10 cellular contexts compared by ENCODE assay signal in the genomic region with DNA sequence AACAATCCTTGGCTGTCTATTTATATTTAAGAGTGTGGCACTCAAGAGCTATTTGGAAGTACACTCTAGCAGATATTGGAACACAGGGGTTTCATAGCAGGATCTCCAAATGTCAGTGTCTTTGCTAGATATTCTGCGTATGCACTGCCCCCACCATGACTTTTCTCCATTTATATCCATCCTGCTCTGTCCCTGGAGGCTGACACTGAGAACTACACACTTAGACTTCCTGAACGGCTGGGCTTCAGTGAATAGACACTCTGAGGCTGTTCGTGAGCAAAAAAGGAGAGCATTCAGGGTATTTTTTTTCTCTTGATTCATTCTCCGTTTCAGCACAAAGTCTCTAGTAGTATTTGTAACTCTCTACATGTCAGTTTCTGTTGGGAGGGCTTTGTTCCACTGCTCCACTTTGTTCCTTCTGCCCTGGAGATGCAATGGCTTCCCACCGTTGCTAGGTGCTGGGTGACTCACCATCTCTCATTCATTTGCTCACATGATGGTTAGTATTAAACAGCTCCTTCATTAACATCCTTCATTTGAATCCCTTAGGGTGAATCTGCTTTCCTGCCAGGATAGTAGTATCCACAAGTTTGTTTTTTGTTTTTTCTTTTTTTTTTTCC.
A peak's percentile ranks its signal among the peaks of the same experiment; 100 is the strongest.
DNase-seq lines count a peak whose midpoint lies in the region; ATAC-seq and TF ChIP-seq lines count a peak whose summit lies in the region.
"Had no signal": no experiment of that assay in that cellular context is flagged by ENCODE, and none has a peak within 500 bp of the region (broad histone marks: within the 10 kb centered on the region; RNA-seq: fewer than 3 reads in every experiment).

No MANE protein-coding gene starts in this region.

- WGBS in prostate gland, result 74% methylated on average over 5 of the region's 5 CpGs

- TF ChIP-seq CTCF in fibroblast of pulmonary artery (IDR thresholded peaks at IDR 0.05; ENCODE audit: low read length, missing control alignments) (peak; percentile 16), foreskin fibroblast (IDR thresholded peaks at IDR 0.05; ENCODE audit: low read depth, low read length) (no peak), prostate gland (IDR thresholded peaks at IDR 0.05) (no peak)

- in situ Hi-C loops in ACHN (cut with HindIII; ENCODE audit: low pct_ligation_motif_present, low pct_unique_long_range_greater_than_20kb, low sequenced_read_pairs), result no loop called here

- no peak overlapping the region for H3K27ac ChIP-seq in prostate gland
- H3K27ac ChIP-seq: gastrocnemius medialis, uterus had no signal

- DNase-seq in ACHN (peak; percentile 53), H4 (ENCODE audit: low spot score) (peak; percentile 62), OCI-M1 (lab: John Stamatoyannopoulos, UW) (peak; percentile 26), fibroblast of pulmonary artery (ENCODE audit: low read depth) (peak; percentile 18), amniotic stem cell (lab: John Stamatoyannopoulos, UW) (no peak), foreskin fibroblast (no peak), prostate gland (ENCODE audit: low spot score) (no peak)
- DNase-seq: gastrocnemius medialis, uterus had no signal

- no peaks in the 10 kb centered on the region for H3K9me3 ChIP-seq in prostate gland
- H3K9me3 ChIP-seq: gastrocnemius medialis, uterus had no signal

- H3K4me3 ChIP-seq in fibroblast of pulmonary artery (replicated peaks; ENCODE audit: low read depth, low read length) (no peak overlapping the region), foreskin fibroblast (ENCODE audit: low read depth in 1 of 2, low read length in 2 of 2) (no peak overlapping the region), prostate gland (no peak overlapping the region)
- H3K4me3 ChIP-seq: gastrocnemius medialis, uterus had no signal

- no peaks in the 10 kb centered on the region for H3K27me3 ChIP-seq in prostate gland (replicated peaks; ENCODE audit: insufficient read depth)
- H3K27me3 ChIP-seq: gastrocnemius medialis, uterus had no signal

- no peaks in the 10 kb centered on the region for H3K4me1 ChIP-seq in prostate gland (replicated peaks)
- H3K4me1 ChIP-seq: gastrocnemius medialis, uterus had no signal

- intact Hi-C loops in prostate gland (cut with DNase I), result no loop called here

- H3K36me3 ChIP-seq in prostate gland, result no peaks in the 10 kb centered on the region
- H3K36me3 ChIP-seq: gastrocnemius medialis, uterus had no signal

- no peak for TF ChIP-seq POLR2A in prostate gland (IDR thresholded peaks at IDR 0.05)

- no peak for ATAC-seq in HG03045 (IDR thresholded peaks at IDR 0.05; ENCODE audit: unreplicated experiment)
- ATAC-seq: gastrocnemius medialis had no signal

Comparison
In these comparisons a context has a peak if more than half of its experiments do, and no peak if none do; other contexts are left out.
1. DNase-seq: peak in ACHN (single experiment), H4 (single experiment), OCI-M1 (single experiment) and fibroblast of pulmonary artery (single experiment); none in amniotic stem cell (single experiment), foreskin fibroblast (0 of 2) and prostate gland (single experiment).